ENCODE assay signal across 16 cellular contexts in the genomic region with DNA sequence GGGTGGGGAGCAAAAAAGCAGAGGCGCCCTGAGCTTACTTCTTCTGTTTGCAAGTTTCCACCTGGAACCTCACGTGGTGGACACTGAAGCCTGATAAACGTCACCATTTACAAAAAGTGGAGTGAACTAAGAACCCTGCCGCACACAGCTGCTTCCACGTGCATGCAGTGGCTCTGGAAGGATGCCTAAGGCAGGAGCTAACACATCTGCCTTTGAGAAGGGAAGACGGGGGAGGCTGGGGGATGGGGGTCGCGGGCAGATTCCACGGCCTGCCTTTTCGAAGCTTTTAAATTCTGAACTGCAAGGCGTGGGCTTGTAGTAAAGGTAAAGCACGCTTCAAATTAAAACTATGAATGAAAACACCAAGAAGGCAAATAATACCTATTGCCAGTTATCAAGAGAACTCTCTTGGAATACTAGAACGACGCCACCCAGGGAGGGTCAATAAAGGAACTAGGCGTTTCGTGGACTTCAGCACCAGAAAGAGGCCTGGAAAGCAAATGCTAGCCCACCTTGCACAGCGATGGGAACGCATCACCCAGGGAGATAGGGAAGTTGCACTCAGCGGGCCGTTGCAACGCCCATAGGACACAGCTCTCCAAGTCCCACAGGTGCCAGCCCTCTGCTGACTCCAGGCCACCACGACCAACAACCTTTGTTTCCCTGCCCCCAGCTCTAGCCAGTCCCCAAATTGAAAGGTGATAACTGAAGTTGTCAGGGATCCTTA.
"Had no signal": no experiment of that assay in that cellular context is flagged by ENCODE, and none has a peak within 500 bp of the region (broad histone marks: within the 10 kb centered on the region; RNA-seq: fewer than 3 reads in every experiment).

No MANE protein-coding gene starts in this region.

- H3K27me3 Mint-ChIP-seq: activated naive CD8-positive, alpha-beta T cell treated with anti-CD3 and anti-CD28 coated beads for 36 hours had no signal

- H3K9me3 Mint-ChIP-seq: activated naive CD8-positive, alpha-beta T cell treated with anti-CD3 and anti-CD28 coated beads for 36 hours; activated T-cell treated with anti-CD3 and anti-CD28 coated beads, Interleukin-2, amount 50 U/mL, for 4 hours; stimulated activated naive B cell treated with anti-CD40 and anti-IgM and Interleukin-4, amounts not matched to agents 10 μg/mL and 1 μg/mL and 100 μg/mL, for 72 hours had no signal

- H3K27ac ChIP-seq: brain microvascular endothelial cell, right lobe of liver had no signal

- DNase-seq: activated CD4-positive, alpha-beta T cell treated with anti-CD3 and anti-CD28 coated beads, Interleukin-2, amount 50 U/mL, for 4 hours; activated gamma-delta T cell; activated naive CD8-positive, alpha-beta T cell treated with anti-CD3 and anti-CD28 coated beads for 36 hours; activated T-cell treated with anti-CD3 and anti-CD28 coated beads, Interleukin-2, amount 50 U/mL, for 4 hours; brain microvascular endothelial cell; cerebellar nuclear complex; dermis blood vessel endothelial cell; erythroblast; mammary epithelial cell; naive thymus-derived CD4-positive, alpha-beta T cell; stimulated activated CD4-positive, alpha-beta T cell treated with anti-CD3 and anti-CD28 coated beads, Interleukin-2, amount 100 ng/mL, for 24 hours; stimulated activated naive B cell treated with anti-CD40 and anti-IgM and Interleukin-4, amounts not matched to agents 10 μg/mL and 1 μg/mL and 100 μg/mL, for 72 hours; T-helper 2 cell; trophoblast cell had no signal

- H3K4me3 Mint-ChIP-seq: activated naive CD8-positive, alpha-beta T cell treated with anti-CD3 and anti-CD28 coated beads for 36 hours; activated T-cell treated with anti-CD3 and anti-CD28 coated beads, Interleukin-2, amount 50 U/mL, for 4 hours; naive thymus-derived CD4-positive, alpha-beta T cell; stimulated activated naive B cell treated with anti-CD40 and anti-IgM and Interleukin-4, amounts not matched to agents 10 μg/mL and 1 μg/mL and 100 μg/mL, for 72 hours had no signal

- H3K36me3 ChIP-seq: brain microvascular endothelial cell, right lobe of liver had no signal

- ATAC-seq: activated T-cell treated with anti-CD3 and anti-CD28 coated beads, Interleukin-2, amount 50 U/mL, for 4 hours; naive thymus-derived CD4-positive, alpha-beta T cell; right lobe of liver; stimulated activated naive B cell treated with anti-CD40 and anti-IgM and Interleukin-4, amounts not matched to agents 10 μg/mL and 1 μg/mL and 100 μg/mL, for 72 hours had no signal

- H3K36me3 Mint-ChIP-seq: activated naive CD8-positive, alpha-beta T cell treated with anti-CD3 and anti-CD28 coated beads for 36 hours had no signal

- H3K9me3 ChIP-seq: right lobe of liver had no signal

- H3K4me1 ChIP-seq: right lobe of liver had no signal

- H3K4me3 ChIP-seq: right lobe of liver had no signal

- H3K27ac Mint-ChIP-seq: activated naive CD8-positive, alpha-beta T cell treated with anti-CD3 and anti-CD28 coated beads for 36 hours; naive thymus-derived CD4-positive, alpha-beta T cell; progenitor cell of endocrine pancreas; stimulated activated naive B cell treated with anti-CD40 and anti-IgM and Interleukin-4, amounts not matched to agents 10 μg/mL and 1 μg/mL and 100 μg/mL, for 72 hours had no signal

- H3K27me3 ChIP-seq: right lobe of liver had no signal
